1 cellular context compared by ENCODE assay signal in genomic region chr17:74748279-74748528, GRCh38.
TF ChIP-seq lines count a peak whose summit lies in the region.

No MANE protein-coding gene starts in this region.

TF ChIP-seq in H1, 55 proteins besides CTCF, POLR2A, EP300 and RAD21 (continued from another document):
- TF ChIP-seq BACH1 (IDR thresholded peaks at IDR 0.05; ENCODE audit: low read length): peak; percentile 35; the same call in 1 of the 2 replicates
- no peak for TF ChIP-seq TEAD4 (IDR thresholded peaks at IDR 0.05; ENCODE audit: low read depth, low read length)
- peak; percentile 60; the same call in 1 of the 2 replicates for TF ChIP-seq KDM1A (IDR thresholded peaks at IDR 0.05; ENCODE audit: borderline replicate concordance, low read length)
- TF ChIP-seq ASH2L (IDR thresholded peaks at IDR 0.05; ENCODE audit: low read length): peak; percentile 54
